In genomic region chr16:49931931-49932330, GRCh38 we compare ENCODE assay signal across 24 cellular contexts.
"Had no signal": no experiment of that assay in that cellular context is flagged by ENCODE, and none has a peak within 500 bp of the region (broad histone marks: within the 10 kb centered on the region; RNA-seq: fewer than 3 reads in every experiment).

No MANE protein-coding gene starts in this region.

- H3K9me3 Mint-ChIP-seq: activated CD4-positive, alpha-beta memory T cell treated with anti-CD3 and anti-CD28 coated beads, Interleukin-2, amount 10 ng/mL, durations not matched to agents 7 days and 5 days; activated CD4-positive, alpha-beta T cell treated with anti-CD3 and anti-CD28 coated beads, Interleukin-2, amount 10 ng/mL, durations not matched to agents 24 days and 14 days; activated T-cell treated with anti-CD3 and anti-CD28 coated beads, Interleukin-2, amount 50 U/mL, for 24 hours; endodermal cell; immature natural killer cell; memory B cell; natural killer cell had no signal

- H3K4me3 Mint-ChIP-seq: activated CD4-positive, alpha-beta memory T cell treated with anti-CD3 and anti-CD28 coated beads, Interleukin-2, amount 10 ng/mL, durations not matched to agents 7 days and 5 days; activated CD4-positive, alpha-beta T cell treated with anti-CD3 and anti-CD28 coated beads, Interleukin-2, amount 10 ng/mL, durations not matched to agents 24 days and 14 days; activated naive CD8-positive, alpha-beta T cell; activated T-cell treated with anti-CD3 and anti-CD28 coated beads, Interleukin-2, amount 50 U/mL, for 24 hours; endodermal cell; immature natural killer cell; memory B cell; natural killer cell; stimulated activated naive B cell treated with anti-CD40 and anti-IgM and Interleukin-4, amounts not matched to agents 10 μg/mL and 1 μg/mL and 100 μg/mL, for 72 hours; T-helper 17 cell had no signal

- H3K27ac Mint-ChIP-seq: activated CD4-positive, alpha-beta memory T cell treated with anti-CD3 and anti-CD28 coated beads, Interleukin-2, amount 10 ng/mL, durations not matched to agents 7 days and 5 days; activated CD4-positive, alpha-beta T cell treated with anti-CD3 and anti-CD28 coated beads, Interleukin-2, amount 10 ng/mL, durations not matched to agents 24 days and 14 days; activated naive CD8-positive, alpha-beta T cell; activated T-cell treated with anti-CD3 and anti-CD28 coated beads, Interleukin-2, amount 50 U/mL, for 24 hours; endodermal cell; immature natural killer cell; memory B cell; natural killer cell; stimulated activated naive B cell treated with anti-CD40 and anti-IgM and Interleukin-4, amounts not matched to agents 10 μg/mL and 1 μg/mL and 100 μg/mL, for 72 hours; T-helper 17 cell had no signal

- DNase-seq: activated CD4-positive, alpha-beta memory T cell treated with anti-CD3 and anti-CD28 coated beads, Interleukin-2, amount 10 ng/mL, durations not matched to agents 7 days and 5 days; activated CD4-positive, alpha-beta T cell treated with anti-CD3 and anti-CD28 coated beads, Interleukin-2, amount 10 ng/mL, durations not matched to agents 24 days and 14 days; activated CD4-positive, CD25-positive, alpha-beta regulatory T cell treated with anti-CD3 and anti-CD28 coated beads, Interleukin-2, amount 50 U/mL, for 72 hours; activated CD8-positive, alpha-beta memory T cell treated with anti-CD3 and anti-CD28 coated beads, Interleukin-2, amount 50 U/mL, for 48 hours; activated T-cell treated with anti-CD3 and anti-CD28 coated beads, Interleukin-2, amount 50 U/mL, for 24 hours; anterior cingulate cortex; cerebellar nuclear complex; endodermal cell; foreskin fibroblast; heart left ventricle; hypothalamus; immature natural killer cell; natural killer cell; ovary; retina; stimulated activated CD4-positive, alpha-beta T cell treated with anti-CD3 and anti-CD28 coated beads, Interleukin-15, amount 100 ng/mL, for 24 hours; stimulated activated CD4-positive, alpha-beta T cell treated with anti-CD3 and anti-CD28 coated beads, Interleukin-2, amount 100 ng/mL, for 24 hours; stimulated activated naive B cell treated with anti-CD40 and anti-IgM and Interleukin-4, amounts not matched to agents 10 μg/mL and 1 μg/mL and 100 μg/mL, for 72 hours; stomach; T-helper 17 cell; T1000; thyroid gland had no signal

- H3K36me3 Mint-ChIP-seq: activated naive CD8-positive, alpha-beta T cell; immature natural killer cell; memory B cell; natural killer cell; stimulated activated naive B cell treated with anti-CD40 and anti-IgM and Interleukin-4, amounts not matched to agents 10 μg/mL and 1 μg/mL and 100 μg/mL, for 72 hours had no signal

- H3K4me1 Mint-ChIP-seq: activated CD4-positive, alpha-beta memory T cell treated with anti-CD3 and anti-CD28 coated beads, Interleukin-2, amount 10 ng/mL, durations not matched to agents 7 days and 5 days; activated CD4-positive, alpha-beta T cell treated with anti-CD3 and anti-CD28 coated beads, Interleukin-2, amount 10 ng/mL, durations not matched to agents 24 days and 14 days; endodermal cell; immature natural killer cell; memory B cell; natural killer cell; stimulated activated naive B cell treated with anti-CD40 and anti-IgM and Interleukin-4, amounts not matched to agents 10 μg/mL and 1 μg/mL and 100 μg/mL, for 72 hours; T-helper 17 cell had no signal
